Comparison of ENCODE assay signal across 8 cellular contexts in the genomic region with DNA sequence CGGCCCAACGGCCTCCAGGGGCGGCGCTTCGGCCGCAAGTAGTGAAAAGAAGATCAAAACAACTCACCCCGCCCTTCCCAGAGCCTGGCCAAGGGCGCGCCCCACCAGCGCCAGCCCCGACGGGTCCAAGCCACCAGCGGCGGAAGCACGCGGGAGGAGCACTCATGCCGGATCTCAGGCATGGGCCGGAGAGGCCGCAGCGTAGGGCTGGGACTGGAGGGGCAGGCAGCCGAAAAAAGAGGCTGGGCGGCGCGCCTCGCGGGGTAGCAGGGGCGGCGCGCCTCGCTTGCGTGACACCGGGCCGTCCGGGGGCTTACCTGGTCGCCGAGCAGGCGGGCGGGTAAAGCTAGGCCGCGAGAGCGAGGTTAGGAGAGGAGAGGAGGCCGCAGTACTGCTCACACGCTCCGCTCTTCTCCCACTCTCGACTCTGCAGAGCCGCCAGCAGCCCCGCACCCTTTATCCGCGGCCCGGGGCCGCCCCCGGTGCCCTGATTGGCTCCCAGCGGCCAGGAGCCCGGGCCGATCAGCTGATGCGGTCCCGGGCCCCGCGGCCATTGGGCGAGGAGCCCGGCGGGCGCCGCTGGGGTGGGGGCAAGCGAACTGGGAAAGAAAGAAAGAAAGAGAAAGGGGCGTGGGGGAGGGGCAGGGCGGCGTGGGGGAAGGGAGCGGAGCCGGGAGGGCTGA. TPM values are rescaled to one million over a fixed set of nuclear protein-coding genes. Genes with fewer than 3 reads are reported as not detected.
DNase-seq lines count a peak whose midpoint lies in the region; ATAC-seq and TF ChIP-seq lines count a peak whose summit lies in the region.

TSS of gene GLUL (minus strand) at position 429 of the 683 bp plus-strand sequence. CDS start 3,053 bp downstream, outside the sequence.

- no peak for TF ChIP-seq CTCF in epithelial cell of esophagus (IDR thresholded peaks at IDR 0.05; ENCODE audit: insufficient read depth, low read depth, low read length, missing control alignments)

- peak within 1 kb of the TSS; percentile 99 for H3K4me3 ChIP-seq in epithelial cell of esophagus (ENCODE audit: low read length)

- peak; percentile 64 for DNase-seq in COLO829 (ENCODE audit: low spot score)
- DNase-seq in HT1080 (ENCODE audit: low read depth): peak; percentile 2
- DNase-seq in NOMO-1 treated with DMSO at 0.1 percent for 48 hours (lab: John Stamatoyannopoulos, UW; ENCODE audit: unreplicated experiment): peak; percentile 77
- DNase-seq in activated T-cell treated with anti-CD3 and anti-CD28 coated beads for 1 hour (ENCODE audit: low read depth): peak; percentile 47
- peak; percentile 87 for DNase-seq in epithelial cell of esophagus (ENCODE audit: low read depth)
- peak; percentile 90 for DNase-seq in middle frontal gyrus (ENCODE audit: extremely low spot score, low spot score)
- DNase-seq in stimulated activated CD8-positive, alpha-beta memory T cell treated with anti-CD3 and anti-CD28 coated beads, Interleukin-2, amount 100 ng/mL, for 48 hours (ENCODE audit: low read depth in 2 of 2): peak; percentile 35 to 36

- ATAC-seq in GM21367 (IDR thresholded peaks at IDR 0.05; ENCODE audit: unreplicated experiment): peak; percentile 64

RNA-seq across cellular contexts. Expression of gene GLUL, which starts in this region (rescaled TPM):
- total RNA-seq in HT1080 (2014; rRNA removed; shearing (Covaris generic)): 2.0 and 4.0 TPM in 2 replicates
- polyA plus RNA-seq in HT1080 (2015; cell fraction: cytosol; rRNA removed): 10.8 and 16.9 TPM in 2 replicates
- 21.3 and 22.4 TPM in 2 replicates for polyA plus RNA-seq in HT1080 (2015; cell fraction: nucleus; rRNA removed)

Comparison
In these comparisons a context has a peak if more than half of its experiments do, and no peak if none do; other contexts are left out.
1. Peak in every context shown above with its lines: DNase-seq, ATAC-seq and H3K4me3 ChIP-seq.
2. DNase-seq: peak in every context shown above with its lines; median percentile 90 in middle frontal gyrus; 87 in epithelial cell of esophagus; 77 in NOMO-1 treated with DMSO at 0.1 percent for 48 hours; 64 in COLO829; 47 in activated T-cell treated with anti-CD3 and anti-CD28 coated beads for 1 hour; 36 in stimulated activated CD8-positive, alpha-beta memory T cell treated with anti-CD3 and anti-CD28 coated beads, Interleukin-2, amount 100 ng/mL, for 48 hours; 2 in HT1080.